ENCODE assay signal across 20 cellular contexts in genomic region chr5:72428664-72429063, GRCh38.
DNase-seq lines count a peak whose midpoint lies in the region; ATAC-seq, FAIRE-seq and TF ChIP-seq lines count a peak whose summit lies in the region.
"Had no signal": no experiment of that assay in that cellular context is flagged by ENCODE, and none has a peak within 500 bp of the region (broad histone marks: within the 10 kb centered on the region; RNA-seq: fewer than 3 reads in every experiment).

No MANE protein-coding gene starts in this region.

- TF ChIP-seq POLR2A in gastroesophageal sphincter (IDR thresholded peaks at IDR 0.05): no peak

- no peak for TF ChIP-seq EP300 in gastroesophageal sphincter (IDR thresholded peaks at IDR 0.05)

- H3K4me1 ChIP-seq in heart right ventricle (peaks cover 2 to 47% (median 28%) of the 10 kb centered on the region in 9 donors), gastroesophageal sphincter (peaks cover 12 to 42% (median 18%) of the 10 kb centered on the region in 3 donors)
- H3K4me1 ChIP-seq: BLaER1 treated with 17β-estradiol and CSF1 and Interleukin-3, amounts not matched to agents 10 nM and 100 nM had no signal

- WGBS in heart right ventricle, 2 donors: 74 to 78% methylated on average over 1 of the region's 1 CpG
- 38% methylated on average over 1 of the region's 1 CpG; no CpG with 5 or more reads in 1 of the 2 donors for WGBS in gastroesophageal sphincter (ENCODE audit: low coverage in 1 of 2), 2 donors

- intact Hi-C loops in heart right ventricle (cut with DNase I) (no loop called here), left cardiac atrium (cut with DNase I) (no loop called here), sciatic nerve (cut with DNase I) (no loop called here)

- H3K27ac ChIP-seq in heart right ventricle: peak overlapping the region in 7 of 10 donors; percentile 12 to 72 (median 61)
- H3K27ac ChIP-seq in gastroesophageal sphincter: peak overlapping the region; percentile 22 to 70 (median 50)
- H3K27ac ChIP-seq: A549; BLaER1 treated with 17β-estradiol and CSF1 and Interleukin-3, amounts not matched to agents 10 nM and 100 nM had no signal

- H3K9me3 ChIP-seq in heart right ventricle (no peaks in the 10 kb centered on the region), gastroesophageal sphincter (no peaks in the 10 kb centered on the region)
- H3K9me3 ChIP-seq: A549; BLaER1 treated with 17β-estradiol and CSF1 and Interleukin-3, amounts not matched to agents 10 nM and 100 nM had no signal

- H3K4me3 ChIP-seq in heart right ventricle (no peak overlapping the region), gastroesophageal sphincter (no peak overlapping the region)
- H3K4me3 ChIP-seq: A549; BLaER1 treated with 17β-estradiol and CSF1 and Interleukin-3, amounts not matched to agents 10 nM and 100 nM had no signal

- DNase-seq in heart right ventricle (no peak), left cardiac atrium (no peak), sciatic nerve (ENCODE audit: low spot score) (no peak), midbrain (lab: John Stamatoyannopoulos, UW) (no peak), DMS53 (lab: John Stamatoyannopoulos, UW) (no peak), D721Med (ENCODE audit: insufficient read length, low spot score) (no peak)
- DNase-seq: CD8-positive, alpha-beta memory T cell; GF-D8; GOT3; IMR-90; Karpas-422; NCI-H1417; NCI-H187 treated with DMSO at 0.1 percent for 48 hours; NCI-H69; SHP77 treated with DMSO at 0.1 percent for 48 hours had no signal

- TF ChIP-seq CTCF in heart right ventricle (IDR thresholded peaks at IDR 0.05) (no peak), gastroesophageal sphincter (IDR thresholded peaks at IDR 0.05) (no peak), D721Med (IDR thresholded peaks at IDR 0.05; ENCODE audit: insufficient read depth, missing control alignments) (no peak)

- no peak for FAIRE-seq in D721Med (lab: Jason Lieb, UNC)
- FAIRE-seq: A549, GM12892 had no signal

- H3K27me3 ChIP-seq in heart right ventricle (no peaks in the 10 kb centered on the region), gastroesophageal sphincter (no peaks in the 10 kb centered on the region)
- H3K27me3 ChIP-seq: BLaER1 treated with 17β-estradiol and CSF1 and Interleukin-3, amounts not matched to agents 10 nM and 100 nM had no signal

- no peak for ATAC-seq in heart right ventricle
- no peak for ATAC-seq in left cardiac atrium
- ATAC-seq in gastroesophageal sphincter: no peak
- ATAC-seq in sciatic nerve: peak; percentile 68
- ATAC-seq in HG03196 (IDR thresholded peaks at IDR 0.05; ENCODE audit: unreplicated experiment): no peak
- ATAC-seq: A549 had no signal

- no peaks in the 10 kb centered on the region for H3K36me3 ChIP-seq in heart right ventricle
- no peaks in the 10 kb centered on the region for H3K36me3 ChIP-seq in gastroesophageal sphincter
- H3K36me3 ChIP-seq: BLaER1 treated with 17β-estradiol and CSF1 and Interleukin-3, amounts not matched to agents 10 nM and 100 nM had no signal
